ENCODE assay signal across 23 cellular contexts in genomic region chr2:20191714-20192569, GRCh38. TPM values are rescaled to one million over a fixed set of nuclear protein-coding genes. Genes with fewer than 3 reads are reported as not detected.
DNase-seq lines count a peak whose midpoint lies in the region; ATAC-seq, FAIRE-seq and TF ChIP-seq lines count a peak whose summit lies in the region.
"Had no signal": no experiment of that assay in that cellular context is flagged by ENCODE, and none has a peak within 500 bp of the region (broad histone marks: within the 10 kb centered on the region; RNA-seq: fewer than 3 reads in every experiment).

No MANE protein-coding gene starts in this region.

- no peak overlapping the region for H2AFZ ChIP-seq in KMS-11 (ENCODE audit: low read depth)
- H2AFZ ChIP-seq in H1 (ENCODE audit: low read length), result no peak overlapping the region
- H2AFZ ChIP-seq: GM23248, parathyroid adenoma had no signal

- TF ChIP-seq CTCF in KMS-11 (conservative IDR thresholded peaks at IDR 0.05; ENCODE audit: low read depth, low read length) (0 out of 2 replicates have a peak, but pooled peaks have one; percentile 4), H1 (IDR thresholded peaks at IDR 0.05; ENCODE audit: control extremely low read depth in 1 of 3, insufficient read depth in 1 of 3, low read depth in 1 of 3, low read length in 3 of 3) (no peak), right lobe of liver (IDR thresholded peaks at IDR 0.05) (no peak), thyroid gland (IDR thresholded peaks at IDR 0.05) (no peak)

- TF ChIP-seq EP300 in H1 (IDR thresholded peaks at IDR 0.05; ENCODE audit: borderline replicate concordance in 1 of 2, low read depth in 2 of 2, low read length in 2 of 2), result no peak

- H3K18ac ChIP-seq in H1 (ENCODE audit: extremely low read depth, low read length), result peak overlapping the region; percentile 28

- intact Hi-C loops in right lobe of liver (cut with DNase I) (no loop called here), thyroid gland (cut with DNase I) (no loop called here)

- CTCF ChIA-PET in H1 (lab: Charles Lee; ENCODE audit: partially characterized antibody), result interaction anchor here (0.6 to 17.4 kb wide), 24 partner anchors 9 to 229 kb away, joined by 3 to 163 read pairs (median 8); partner anchors contain the start of gene SDC1

- H3K9me3 ChIP-seq in H1 (ENCODE audit: insufficient read depth in 2 of 2, low read depth in 1 of 2, low read length in 1 of 2) (no peaks in the 10 kb centered on the region), right lobe of liver (no peaks in the 10 kb centered on the region), thyroid gland (no peaks in the 10 kb centered on the region)
- H3K9me3 ChIP-seq: suprapubic skin, uterus had no signal

- no peak overlapping the region for H2AK5ac ChIP-seq in H1 (ENCODE audit: low read depth, low read length)

- POLR2A ChIA-PET in H1 (lab: Charles Lee; ENCODE audit: partially characterized antibody), result interaction anchor here (1.2 to 2.1 kb wide), 2 partner anchors 20 to 33 kb away, joined by 5 read pairs; partner anchors contain the start of gene SDC1

- H3K56ac ChIP-seq in H1 (replicated peaks; ENCODE audit: insufficient read length, low read depth, low read length), result no peak overlapping the region

- peak overlapping the region; percentile 55; the same call in 1 of the 2 replicates for H2BK15ac ChIP-seq in H1 (ENCODE audit: low read length)

- peak; percentile 29 to 52 (median 45) for ATAC-seq in right lobe of liver
- ATAC-seq in HG03159 (IDR thresholded peaks at IDR 0.05; ENCODE audit: unreplicated experiment), result no peak
- ATAC-seq in GM18909 (IDR thresholded peaks at IDR 0.05; ENCODE audit: poor library complexity, unreplicated experiment), result no peak
- ATAC-seq: left colon, natural killer cell had no signal

- no peaks in the 10 kb centered on the region for H3K79me2 ChIP-seq in KMS-11 (ENCODE audit: insufficient read depth, low read depth)
- H3K79me2 ChIP-seq in H1 (ENCODE audit: control insufficient read depth in 1 of 2, insufficient read depth in 2 of 2, low read length in 2 of 2), result no peaks in the 10 kb centered on the region
- H3K79me2 ChIP-seq: parathyroid adenoma had no signal

- H3K23ac ChIP-seq in H1 (ENCODE audit: insufficient read length), result no peak overlapping the region

- FAIRE-seq in H1 (lab: Jason Lieb, UNC), result no peak
- FAIRE-seq: GM18507 had no signal

- peak overlapping the region; percentile 12 for H4K5ac ChIP-seq in H1 (ENCODE audit: insufficient read length, low read depth, low read length)

- H4K8ac ChIP-seq in H1 (ENCODE audit: extremely low read depth, insufficient read depth, low read length), result peak overlapping the region; percentile 45

- H3K14ac ChIP-seq in H1 (ENCODE audit: insufficient read length), result no peak overlapping the region

- peak overlapping the region; percentile 7; the same call in 1 of the 2 replicates for H2BK12ac ChIP-seq in H1 (ENCODE audit: low read depth, low read length)

- H3K4me1 ChIP-seq in KMS-11 (ENCODE audit: low read depth, poor library complexity, severe bottlenecking) (no peaks in the 10 kb centered on the region), H1 (replicated peaks in 1 of 4; ENCODE audit: control insufficient read depth in 3 of 4, insufficient read depth in 4 of 4, low read length in 3 of 4) (peaks cover 0 to 31% (median 15%) of the 10 kb centered on the region in 4 experiments; a peak in 6 of 7 replicates), right lobe of liver (peaks cover 0 to 77% (median 35%) of the 10 kb centered on the region in 4 donors), thyroid gland (peaks cover 27 to 52% of the 10 kb centered on the region in 2 donors)
- H3K4me1 ChIP-seq: parathyroid adenoma, uterus had no signal

- TF ChIP-seq POLR2A in H1 (IDR thresholded peaks at IDR 0.05; ENCODE audit: control extremely low read depth in 1 of 2, low read depth in 2 of 2, low read length in 2 of 2) (no peak), right lobe of liver (IDR thresholded peaks at IDR 0.05) (no peak), thyroid gland (IDR thresholded peaks at IDR 0.05) (no peak)

- H3K36me3 ChIP-seq in KMS-11 (ENCODE audit: insufficient read depth), result no peaks in the 10 kb centered on the region
- no peaks in the 10 kb centered on the region for H3K36me3 ChIP-seq in H1 (ENCODE audit: control insufficient read depth in 2 of 4, insufficient read depth in 4 of 4, low read length in 3 of 4)
- H3K36me3 ChIP-seq in right lobe of liver, result no peaks in the 10 kb centered on the region
- no peaks in the 10 kb centered on the region for H3K36me3 ChIP-seq in thyroid gland
- H3K36me3 ChIP-seq: suprapubic skin, uterus had no signal

- no peak overlapping the region for H3K9ac ChIP-seq in KMS-11
- no peak overlapping the region for H3K9ac ChIP-seq in H1 (replicated peaks in 1 of 4; ENCODE audit: extremely low read depth in 1 of 4, low read depth in 3 of 4, low read length in 3 of 4)
- H3K9ac ChIP-seq: GM23248, parathyroid adenoma had no signal

- TF ChIP-seq RAD21 in H1 (IDR thresholded peaks at IDR 0.05 in 1 of 2, conservative IDR thresholded peaks at IDR 0.05 in 1 of 2; ENCODE audit: low read depth in 2 of 2, low read length in 2 of 2), result no peak

- no peak overlapping the region for H2BK120ac ChIP-seq in H1 (replicated peaks; ENCODE audit: low read depth, low read length)

- H3K4me3 ChIP-seq in KMS-11 (IDR thresholded peaks at IDR 0.05; ENCODE audit: insufficient read depth, low read depth, low read length), result no peak overlapping the region
- no peak overlapping the region for H3K4me3 ChIP-seq in H1 (ENCODE audit: extremely low read depth in 1 of 4, insufficient read depth in 2 of 4, low read depth in 3 of 4, low read length in 4 of 4)
- no peak overlapping the region for H3K4me3 ChIP-seq in right lobe of liver
- no peak overlapping the region for H3K4me3 ChIP-seq in thyroid gland (replicated peaks in 1 of 3)
- H3K4me3 ChIP-seq: GM23248, suprapubic skin, uterus had no signal

- peak overlapping the region; percentile 63 for H4K91ac ChIP-seq in H1 (replicated peaks; ENCODE audit: insufficient read length, low read length)

- H4K20me1 ChIP-seq in KMS-11 (ENCODE audit: insufficient read depth), result no peaks in the 10 kb centered on the region
- H4K20me1 ChIP-seq in H1 (replicated peaks in 1 of 2; ENCODE audit: control insufficient read depth in 1 of 2, insufficient read depth in 2 of 2, low read length in 2 of 2), result no peaks in the 10 kb centered on the region

- H3K4ac ChIP-seq in H1 (replicated peaks; ENCODE audit: insufficient read length, low read depth, low read length), result peak overlapping the region; percentile 15

- H2BK5ac ChIP-seq in H1 (ENCODE audit: low read depth, low read length), result no peak overlapping the region

- H3K4me2 ChIP-seq in KMS-11 (no peak overlapping the region), H1 (ENCODE audit: insufficient read depth in 1 of 2, low read depth in 2 of 2, low read length in 2 of 2) (no peak overlapping the region)

- H3K23me2 ChIP-seq in H1 (ENCODE audit: low read depth, low read length), result no peaks in the 10 kb centered on the region

- 82% methylated on average over 13 of the region's 13 CpGs; no CpG with 5 or more reads in 1 of the 2 experiments for WGBS in H1 (ENCODE audit: extremely low coverage in 1 of 2, insufficient coverage in 1 of 2, insufficient read length in 1 of 2, insufficient replicate concordance in 2 of 2, low coverage in 1 of 2, low lambda C conversion rate in 2 of 2, missing lambda C conversion rate in 1 of 2), 2 experiments
- 76% methylated on average over 3 of the region's 13 CpGs for WGBS in right lobe of liver (ENCODE audit: insufficient coverage, low coverage, low lambda C conversion rate, missing lambda C conversion rate)
- WGBS in thyroid gland, 2 donors, result 37 to 58% methylated on average over 8 to 9 of the region's 13 CpGs

- H2BK20ac ChIP-seq in H1 (ENCODE audit: low read length), result 0 out of 2 replicates have a peak overlapping the region, but pooled peaks have one; percentile 80

- H3K79me1 ChIP-seq in H1 (ENCODE audit: low read depth, low read length), result no peaks in the 10 kb centered on the region

- H3K27me3 ChIP-seq in KMS-11 (ENCODE audit: insufficient read depth, low read depth) (no peaks in the 10 kb centered on the region), H1 (replicated peaks in 1 of 4; ENCODE audit: control insufficient read depth in 3 of 4, extremely low read depth in 1 of 4, insufficient read depth in 3 of 4, low read length in 3 of 4) (no peaks in the 10 kb centered on the region; a peak in 3 of 7 replicates), right lobe of liver (no peaks in the 10 kb centered on the region), thyroid gland (no peaks in the 10 kb centered on the region)
- H3K27me3 ChIP-seq: foreskin keratinocyte, suprapubic skin, uterus had no signal

- H3K27ac ChIP-seq in KMS-11 (no peak overlapping the region), H1 (ENCODE audit: low read depth, low read length) (no peak overlapping the region), right lobe of liver (peak overlapping the region in 2 of 3 donors; percentile 69 to 81), thyroid gland (peak overlapping the region; percentile 45 to 66 (median 65))
- H3K27ac ChIP-seq: foreskin keratinocyte, GM23248, parathyroid adenoma, suprapubic skin, uterus had no signal

- DNase-seq in H1 (ENCODE audit: low read depth in 1 of 2, low spot score in 2 of 2) (no peak), right lobe of liver (peak in 2 of 3 donors; percentile 61 to 82), thyroid gland (peak; percentile 76 to 83), HPDE6-E6E7 (ENCODE audit: extremely low spot score) (no peak)
- DNase-seq: activated CD4-positive, alpha-beta T cell treated with anti-CD3 and anti-CD28 coated beads, Interleukin-2, amount 50 U/mL, for 48 hours; cortex of kidney; GM23248; natural killer cell; NCI-H1092 treated with DMSO at 0.1 percent for 48 hours; NCI-H187 treated with DMSO at 0.1 percent for 48 hours; NCI-H526 treated with DMSO at 0.1 percent for 48 hours; stimulated activated CD4-positive, alpha-beta T cell treated with anti-CD3 and anti-CD28 coated beads, Interleukin-4, amount 100 ng/mL, for 24 hours; T-helper 1 cell; uterus had no signal

TF ChIP-seq in H1, 55 proteins besides CTCF, POLR2A, EP300 and RAD21 (continues in another document):
- TF ChIP-seq SP4 (IDR thresholded peaks at IDR 0.05; ENCODE audit: low read length), result no peak

RNA-seq across cellular contexts. Expression of gene SDC1, which starts 33.0 kb away (rescaled TPM):
- total RNA-seq in H1 (2021; fragmentation: NEBNext Ultra II Directional; extraction: Animal tissue kit (Norgen Biotek cat#: 25700)), result 45.3 and 46.3 TPM in 2 replicates
- polyA plus RNA-seq in H1 (2011; rRNA removed), result 71.4 and 73.3 TPM in 2 replicates
- polyA plus RNA-seq in H1 (2011; cell fraction: cytosol; rRNA removed), result 46.5 TPM
- 43.3 TPM for polyA plus RNA-seq in H1 (2011; cell fraction: nucleus; rRNA removed)
- polyA plus RNA-seq in H1 (2012, experiment 1 of 2), result 31.0 to 43.9 TPM (median 41.3 TPM) in 4 replicates
- polyA plus RNA-seq in H1 (2012, experiment 2 of 2), result 37.8 TPM
- polyA plus RNA-seq in H1 (2013, experiment 1 of 2), result 39.8 TPM
- polyA plus RNA-seq in H1 (2013, experiment 2 of 2), result 52.2 TPM
- 18.9 and 23.2 TPM in 2 replicates for polyA minus RNA-seq in H1 (2011; rRNA and poly(A)+ RNA removed)
- 38.7 TPM for polyA minus RNA-seq in H1 (2011; cell fraction: cytosol; rRNA and poly(A)+ RNA removed)
- 18.5 TPM for polyA minus RNA-seq in H1 (2011; cell fraction: nucleus; rRNA and poly(A)+ RNA removed)
- 100 to 1,000 TPM; 260 to 452 (median 415) TPM for total RNA-seq in right lobe of liver
- 10 to 100 TPM; 21.9 to 28.0 (median 24.7) TPM for total RNA-seq in thyroid gland
- polyA plus RNA-seq: CD14-positive monocyte had no signal

Comparison
In these comparisons a context has a peak if more than half of its experiments do, and no peak if none do; other contexts are left out.
1. H3K27ac ChIP-seq: peak in right lobe of liver (2 of 3) and thyroid gland (3 of 3); none in KMS-11 (single experiment) and H1 (single experiment).
2. DNase-seq: peak in right lobe of liver (2 of 3) and thyroid gland (2 of 2); none in H1 (0 of 2) and HPDE6-E6E7 (single experiment).
3. ATAC-seq: peak in right lobe of liver (4 of 4); none in HG03159 (single experiment) and GM18909 (single experiment).